Comparison of ENCODE assay signal across 1 cellular context in genomic region chr5:135834639-135835529, GRCh38.
A peak's percentile ranks its signal among the peaks of the same experiment; 100 is the strongest.
TF ChIP-seq lines count a peak whose summit lies in the region.

A gene with protein sequence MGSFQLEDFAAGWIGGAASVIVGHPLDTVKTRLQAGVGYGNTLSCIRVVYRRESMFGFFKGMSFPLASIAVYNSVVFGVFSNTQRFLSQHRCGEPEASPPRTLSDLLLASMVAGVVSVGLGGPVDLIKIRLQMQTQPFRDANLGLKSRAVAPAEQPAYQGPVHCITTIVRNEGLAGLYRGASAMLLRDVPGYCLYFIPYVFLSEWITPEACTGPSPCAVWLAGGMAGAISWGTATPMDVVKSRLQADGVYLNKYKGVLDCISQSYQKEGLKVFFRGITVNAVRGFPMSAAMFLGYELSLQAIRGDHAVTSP (plus strand): TSS chr5:135834663. CDS start chr5:135834848, 185 bp downstream.

TF ChIP-seq in HEK293, 187 proteins besides CTCF, POLR2A, EP300 and RAD21 (continued from another document and continues in another):
- TF ChIP-seq, protein P1, sequence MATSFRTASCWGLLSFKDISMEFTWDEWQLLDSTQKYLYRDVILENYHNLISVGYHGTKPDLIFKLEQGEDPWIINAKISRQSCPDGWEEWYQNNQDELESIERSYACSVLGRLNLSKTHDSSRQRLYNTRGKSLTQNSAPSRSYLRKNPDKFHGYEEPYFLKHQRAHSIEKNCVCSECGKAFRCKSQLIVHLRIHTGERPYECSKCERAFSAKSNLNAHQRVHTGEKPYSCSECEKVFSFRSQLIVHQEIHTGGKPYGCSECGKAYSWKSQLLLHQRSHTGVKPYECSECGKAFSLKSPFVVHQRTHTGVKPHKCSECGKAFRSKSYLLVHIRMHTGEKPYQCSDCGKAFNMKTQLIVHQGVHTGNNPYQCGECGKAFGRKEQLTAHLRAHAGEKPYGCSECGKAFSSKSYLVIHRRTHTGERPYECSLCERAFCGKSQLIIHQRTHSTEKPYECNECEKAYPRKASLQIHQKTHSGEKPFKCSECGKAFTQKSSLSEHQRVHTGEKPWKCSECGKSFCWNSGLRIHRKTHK (tag by site-specific recombination; IDR thresholded peaks at IDR 0.05), result no peak
- TF ChIP-seq IKZF3 (tag by site-specific recombination; IDR thresholded peaks at IDR 0.05) (no peak), ZNF37A (tag by site-specific recombination; IDR thresholded peaks at IDR 0.05) (no peak), MEIS1 (CRISPR knock-in tag; IDR thresholded peaks at IDR 0.05; ENCODE audit: borderline replicate concordance) (no peak), ZNF214 (tag by site-specific recombination; IDR thresholded peaks at IDR 0.05; ENCODE audit: borderline replicate concordance) (no peak), BCL11B (tag by site-specific recombination; IDR thresholded peaks at IDR 0.05; ENCODE audit: low read depth) (no peak), ZNF202 (tag by site-specific recombination; IDR thresholded peaks at IDR 0.05; ENCODE audit: borderline replicate concordance) (no peak), ZNF624 (tag by site-specific recombination; IDR thresholded peaks at IDR 0.05) (no peak), ZNF544 (tag by site-specific recombination; IDR thresholded peaks at IDR 0.05) (no peak), ZNF558 (tag by site-specific recombination; IDR thresholded peaks at IDR 0.05) (0 out of 2 replicates have a peak, but pooled peaks have one; percentile 12), KLF8 (tag by site-specific recombination; IDR thresholded peaks at IDR 0.05) (peak; percentile 41; the same call in 1 of the 2 replicates), ZNF221 (tag by site-specific recombination; IDR thresholded peaks at IDR 0.05; ENCODE audit: borderline replicate concordance) (no peak), ZNF223 (tag by site-specific recombination; IDR thresholded peaks at IDR 0.05) (no peak), ZNF449 (tag by site-specific recombination; IDR thresholded peaks at IDR 0.05) (no peak), ZNF629 (tag by site-specific recombination; IDR thresholded peaks at IDR 0.05) (peak; percentile 79), ZNF280D (tag by site-specific recombination; IDR thresholded peaks at IDR 0.05) (no peak), ZNF548 (tag by site-specific recombination; IDR thresholded peaks at IDR 0.05) (no peak), ZNF654 (tag by site-specific recombination; IDR thresholded peaks at IDR 0.05; ENCODE audit: low read depth) (no peak), ZBTB44 (tag by site-specific recombination; IDR thresholded peaks at IDR 0.05) (no peak), ZBTB26 (tag by site-specific recombination; optimal IDR thresholded peaks at IDR 0.05) (peak; percentile 98), GLI2 (tag by site-specific recombination; IDR thresholded peaks at IDR 0.05; ENCODE audit: borderline replicate concordance, low read depth) (no peak), HOXC10 (CRISPR knock-in tag; IDR thresholded peaks at IDR 0.05) (no peak), ZNF600 (tag by site-specific recombination; IDR thresholded peaks at IDR 0.05) (peak; percentile 62; the same call in 1 of the 2 replicates), ZBTB7A (tag by site-specific recombination; IDR thresholded peaks at IDR 0.05; ENCODE audit: low read depth) (no peak), ZNF626 (tag by site-specific recombination; IDR thresholded peaks at IDR 0.05) (no peak), ZNF311 (tag by site-specific recombination; IDR thresholded peaks at IDR 0.05; ENCODE audit: borderline replicate concordance) (no peak), KLF17 (tag by site-specific recombination; IDR thresholded peaks at IDR 0.05) (0 out of 2 replicates have a peak, but pooled peaks have one; percentile 48), ZNF610 (tag by site-specific recombination; IDR thresholded peaks at IDR 0.05; ENCODE audit: borderline replicate concordance) (no peak), ZNF155 (tag by site-specific recombination; IDR thresholded peaks at IDR 0.05) (no peak), ZNF670 (tag by site-specific recombination; IDR thresholded peaks at IDR 0.05; ENCODE audit: low read depth) (no peak), ZNF394 (tag by site-specific recombination; IDR thresholded peaks at IDR 0.05; ENCODE audit: borderline replicate concordance) (peak; percentile 17; the same call in 1 of the 2 replicates), ZNF132 (tag by site-specific recombination; IDR thresholded peaks at IDR 0.05; ENCODE audit: borderline replicate concordance) (no peak), ZNF335 (tag by site-specific recombination; conservative IDR thresholded peaks at IDR 0.05) (peak; percentile 90), ZNF843 (tag by site-specific recombination; IDR thresholded peaks at IDR 0.05) (peak; percentile 23; the same call in 1 of the 2 replicates), ZNF768 (tag by site-specific recombination; IDR thresholded peaks at IDR 0.05) (peak; percentile 2; the same call in 1 of the 2 replicates)
- TF ChIP-seq, protein P2, sequence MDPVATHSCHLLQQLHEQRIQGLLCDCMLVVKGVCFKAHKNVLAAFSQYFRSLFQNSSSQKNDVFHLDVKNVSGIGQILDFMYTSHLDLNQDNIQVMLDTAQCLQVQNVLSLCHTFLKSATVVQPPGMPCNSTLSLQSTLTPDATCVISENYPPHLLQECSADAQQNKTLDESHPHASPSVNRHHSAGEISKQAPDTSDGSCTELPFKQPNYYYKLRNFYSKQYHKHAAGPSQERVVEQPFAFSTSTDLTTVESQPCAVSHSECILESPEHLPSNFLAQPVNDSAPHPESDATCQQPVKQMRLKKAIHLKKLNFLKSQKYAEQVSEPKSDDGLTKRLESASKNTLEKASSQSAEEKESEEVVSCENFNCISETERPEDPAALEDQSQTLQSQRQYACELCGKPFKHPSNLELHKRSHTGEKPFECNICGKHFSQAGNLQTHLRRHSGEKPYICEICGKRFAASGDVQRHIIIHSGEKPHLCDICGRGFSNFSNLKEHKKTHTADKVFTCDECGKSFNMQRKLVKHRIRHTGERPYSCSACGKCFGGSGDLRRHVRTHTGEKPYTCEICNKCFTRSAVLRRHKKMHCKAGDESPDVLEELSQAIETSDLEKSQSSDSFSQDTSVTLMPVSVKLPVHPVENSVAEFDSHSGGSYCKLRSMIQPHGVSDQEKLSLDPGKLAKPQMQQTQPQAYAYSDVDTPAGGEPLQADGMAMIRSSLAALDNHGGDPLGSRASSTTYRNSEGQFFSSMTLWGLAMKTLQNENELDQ (tag by site-specific recombination; IDR thresholded peaks at IDR 0.05; ENCODE audit: low read depth), result no peak
- TF ChIP-seq, protein P3, sequence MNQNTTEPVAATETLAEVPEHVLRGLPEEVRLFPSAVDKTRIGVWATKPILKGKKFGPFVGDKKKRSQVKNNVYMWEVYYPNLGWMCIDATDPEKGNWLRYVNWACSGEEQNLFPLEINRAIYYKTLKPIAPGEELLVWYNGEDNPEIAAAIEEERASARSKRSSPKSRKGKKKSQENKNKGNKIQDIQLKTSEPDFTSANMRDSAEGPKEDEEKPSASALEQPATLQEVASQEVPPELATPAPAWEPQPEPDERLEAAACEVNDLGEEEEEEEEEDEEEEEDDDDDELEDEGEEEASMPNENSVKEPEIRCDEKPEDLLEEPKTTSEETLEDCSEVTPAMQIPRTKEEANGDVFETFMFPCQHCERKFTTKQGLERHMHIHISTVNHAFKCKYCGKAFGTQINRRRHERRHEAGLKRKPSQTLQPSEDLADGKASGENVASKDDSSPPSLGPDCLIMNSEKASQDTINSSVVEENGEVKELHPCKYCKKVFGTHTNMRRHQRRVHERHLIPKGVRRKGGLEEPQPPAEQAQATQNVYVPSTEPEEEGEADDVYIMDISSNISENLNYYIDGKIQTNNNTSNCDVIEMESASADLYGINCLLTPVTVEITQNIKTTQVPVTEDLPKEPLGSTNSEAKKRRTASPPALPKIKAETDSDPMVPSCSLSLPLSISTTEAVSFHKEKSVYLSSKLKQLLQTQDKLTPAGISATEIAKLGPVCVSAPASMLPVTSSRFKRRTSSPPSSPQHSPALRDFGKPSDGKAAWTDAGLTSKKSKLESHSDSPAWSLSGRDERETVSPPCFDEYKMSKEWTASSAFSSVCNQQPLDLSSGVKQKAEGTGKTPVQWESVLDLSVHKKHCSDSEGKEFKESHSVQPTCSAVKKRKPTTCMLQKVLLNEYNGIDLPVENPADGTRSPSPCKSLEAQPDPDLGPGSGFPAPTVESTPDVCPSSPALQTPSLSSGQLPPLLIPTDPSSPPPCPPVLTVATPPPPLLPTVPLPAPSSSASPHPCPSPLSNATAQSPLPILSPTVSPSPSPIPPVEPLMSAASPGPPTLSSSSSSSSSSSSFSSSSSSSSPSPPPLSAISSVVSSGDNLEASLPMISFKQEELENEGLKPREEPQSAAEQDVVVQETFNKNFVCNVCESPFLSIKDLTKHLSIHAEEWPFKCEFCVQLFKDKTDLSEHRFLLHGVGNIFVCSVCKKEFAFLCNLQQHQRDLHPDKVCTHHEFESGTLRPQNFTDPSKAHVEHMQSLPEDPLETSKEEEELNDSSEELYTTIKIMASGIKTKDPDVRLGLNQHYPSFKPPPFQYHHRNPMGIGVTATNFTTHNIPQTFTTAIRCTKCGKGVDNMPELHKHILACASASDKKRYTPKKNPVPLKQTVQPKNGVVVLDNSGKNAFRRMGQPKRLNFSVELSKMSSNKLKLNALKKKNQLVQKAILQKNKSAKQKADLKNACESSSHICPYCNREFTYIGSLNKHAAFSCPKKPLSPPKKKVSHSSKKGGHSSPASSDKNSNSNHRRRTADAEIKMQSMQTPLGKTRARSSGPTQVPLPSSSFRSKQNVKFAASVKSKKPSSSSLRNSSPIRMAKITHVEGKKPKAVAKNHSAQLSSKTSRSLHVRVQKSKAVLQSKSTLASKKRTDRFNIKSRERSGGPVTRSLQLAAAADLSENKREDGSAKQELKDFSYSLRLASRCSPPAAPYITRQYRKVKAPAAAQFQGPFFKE (tag by site-specific recombination; IDR thresholded peaks at IDR 0.05; ENCODE audit: borderline replicate concordance), result no peak
- TF ChIP-seq, protein P4, sequence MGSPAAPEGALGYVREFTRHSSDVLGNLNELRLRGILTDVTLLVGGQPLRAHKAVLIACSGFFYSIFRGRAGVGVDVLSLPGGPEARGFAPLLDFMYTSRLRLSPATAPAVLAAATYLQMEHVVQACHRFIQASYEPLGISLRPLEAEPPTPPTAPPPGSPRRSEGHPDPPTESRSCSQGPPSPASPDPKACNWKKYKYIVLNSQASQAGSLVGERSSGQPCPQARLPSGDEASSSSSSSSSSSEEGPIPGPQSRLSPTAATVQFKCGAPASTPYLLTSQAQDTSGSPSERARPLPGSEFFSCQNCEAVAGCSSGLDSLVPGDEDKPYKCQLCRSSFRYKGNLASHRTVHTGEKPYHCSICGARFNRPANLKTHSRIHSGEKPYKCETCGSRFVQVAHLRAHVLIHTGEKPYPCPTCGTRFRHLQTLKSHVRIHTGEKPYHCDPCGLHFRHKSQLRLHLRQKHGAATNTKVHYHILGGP (tag by site-specific recombination; IDR thresholded peaks at IDR 0.05), result no peak
